In the genomic region with DNA sequence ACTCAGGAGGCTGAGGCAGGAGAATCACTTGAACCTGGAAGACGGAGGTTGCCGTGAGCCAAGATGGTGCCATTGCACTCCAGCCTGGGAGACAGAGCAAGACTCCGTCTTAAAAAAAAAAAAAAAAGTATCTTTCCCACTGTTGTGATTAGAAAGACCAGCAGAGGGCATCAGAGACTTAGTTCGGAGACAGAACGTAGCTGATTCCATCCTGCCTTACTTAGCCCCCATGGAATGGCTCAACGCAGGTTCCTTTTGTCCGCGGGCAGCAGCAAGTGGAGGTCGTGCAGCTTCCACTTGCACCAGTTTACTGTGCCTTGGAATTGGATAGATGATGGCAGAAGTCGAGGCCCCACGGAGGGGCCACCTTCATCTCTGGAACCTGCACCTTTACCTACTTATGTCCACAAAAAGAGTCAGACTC, we compare ENCODE assay signal across 8 cellular contexts. TPM values are rescaled to one million over a fixed set of nuclear protein-coding genes. Genes with fewer than 3 reads are reported as not detected.
DNase-seq lines count a peak whose midpoint lies in the region; ATAC-seq and TF ChIP-seq lines count a peak whose summit lies in the region.

No MANE protein-coding gene starts in this region.

- no peaks in the 10 kb centered on the region for H4K20me1 ChIP-seq in SU-DHL-6 (ENCODE audit: low read depth, low read length)

- TF ChIP-seq POLR2A in right lobe of liver (IDR thresholded peaks at IDR 0.05): no peak
- TF ChIP-seq POLR2A in tibial nerve (IDR thresholded peaks at IDR 0.05): no peak

- H3K27ac ChIP-seq in A673 (ENCODE audit: low read depth, low read length, poor library complexity, severe bottlenecking) (no peak overlapping the region), SU-DHL-6 (ENCODE audit: low read depth, low read length) (no peak overlapping the region), duodenal mucosa (ENCODE audit: low read depth, low read length) (no peak overlapping the region), right lobe of liver (no peak overlapping the region), tibial nerve (no peak overlapping the region)

- H3K9ac ChIP-seq in SU-DHL-6 (ENCODE audit: low read length): no peak overlapping the region
- peak overlapping the region in 1 of 2 donors; percentile 54 for H3K9ac ChIP-seq in duodenal mucosa (ENCODE audit: low read depth in 1 of 2, low read length in 2 of 2)

- peaks cover 12% of the 10 kb centered on the region for H3K79me2 ChIP-seq in SU-DHL-6 (ENCODE audit: insufficient read depth, low read length)

- H3K4me2 ChIP-seq in SU-DHL-6 (ENCODE audit: low read depth, low read length, poor library complexity, severe bottlenecking): no peak overlapping the region

- H3K4me1 ChIP-seq in A673 (ENCODE audit: insufficient read depth, low read length, poor library complexity, severe bottlenecking) (no peaks in the 10 kb centered on the region), duodenal mucosa (ENCODE audit: control insufficient read depth in 1 of 2, insufficient read depth in 2 of 2, low read length in 2 of 2) (peaks cover 0 to 11% of the 10 kb centered on the region in 2 donors), right lobe of liver (peaks cover 0 to 20% (median 0%) of the 10 kb centered on the region in 4 donors), tibial nerve (peaks cover 0 to 8% (median 2%) of the 10 kb centered on the region in 4 donors)

- H3K9me3 ChIP-seq in A673 (ENCODE audit: low read depth, low read length, poor library complexity, severe bottlenecking) (no peaks in the 10 kb centered on the region), SU-DHL-6 (ENCODE audit: insufficient read depth, low read length) (no peaks in the 10 kb centered on the region), duodenal mucosa (ENCODE audit: control insufficient read depth in 1 of 2, low read length in 2 of 2) (no peaks in the 10 kb centered on the region), right lobe of liver (no peaks in the 10 kb centered on the region), tibial nerve (no peaks in the 10 kb centered on the region)

- BruUV-seq in A673 (replicated peaks; lab: Mats Ljungman, UMichigan): no TSS peak

- CTCF ChIA-PET in A673 (lab: Charles Lee): interaction anchor here (0.5 to 1.4 kb wide), 16 partner anchors 10 to 457 kb away, joined by 3 to 20 read pairs (median 4); no protein-coding TSS in a partner anchor

- POLR2A ChIA-PET in A673 (lab: Charles Lee; ENCODE audit: low non-redundant PET): interaction anchor here (0.6 kb wide), 1 partner anchor 57 kb away, joined by 3 read pairs; no protein-coding TSS in a partner anchor

- intact Hi-C loops in A673 (cut with micrococcal nuclease; ENCODE audit: unreplicated experiment): loop anchor here (5.0 kb wide), 1 partner anchor 196 kb away; no protein-coding TSS in a partner anchor
- intact Hi-C loops in right lobe of liver (cut with DNase I): loop anchor here in 1 of 2 donors (10.0 kb wide), 1 partner anchor 278 kb away; no protein-coding TSS in a partner anchor

- H3K4me3 ChIP-seq in A673 (ENCODE audit: low read depth, low read length, poor library complexity, severe bottlenecking) (peak overlapping the region; percentile 15), GM06990 (replicated peaks; ENCODE audit: low read depth, low read length) (no peak overlapping the region), SU-DHL-6 (ENCODE audit: insufficient read depth, low read length, poor library complexity, severe bottlenecking) (no peak overlapping the region), duodenal mucosa (ENCODE audit: low read depth in 1 of 2, low read length in 2 of 2) (peak overlapping the region; percentile 13 to 21), right lobe of liver (no peak overlapping the region), tibial nerve (no peak overlapping the region)

- no peaks in the 10 kb centered on the region for H3K9me2 ChIP-seq in SU-DHL-6 (replicated peaks; ENCODE audit: insufficient read depth, low read length)

- ATAC-seq in right lobe of liver: peak; percentile 77 to 83 (median 80)

- peak; percentile 64 for TF ChIP-seq CTCF in A673 (conservative IDR thresholded peaks at IDR 0.05; ENCODE audit: low read depth, low read length)
- TF ChIP-seq CTCF in GM06990 (IDR thresholded peaks at IDR 0.05; ENCODE audit: insufficient read depth, low read length, poor library complexity, severe bottlenecking): peak; percentile 63
- TF ChIP-seq CTCF in SU-DHL-6 (IDR thresholded peaks at IDR 0.05; ENCODE audit: insufficient read depth, low read length, poor library complexity, severe bottlenecking): peak; percentile 19
- TF ChIP-seq CTCF in right lobe of liver (IDR thresholded peaks at IDR 0.05): peak; percentile 61 to 66 (median 62)
- TF ChIP-seq CTCF in tibial nerve (IDR thresholded peaks at IDR 0.05): peak; percentile 23 to 57 (median 50)

- H3K27me3 ChIP-seq in A673 (replicated peaks; ENCODE audit: insufficient read depth, low read depth, low read length, poor library complexity) (no peaks in the 10 kb centered on the region), GM06990 (replicated peaks; ENCODE audit: control insufficient read depth, insufficient read depth, low read length) (no peaks in the 10 kb centered on the region), SU-DHL-6 (ENCODE audit: low read length) (no peaks in the 10 kb centered on the region), duodenal mucosa (ENCODE audit: control insufficient read depth in 1 of 2, insufficient read depth in 2 of 2, low read length in 2 of 2) (no peaks in the 10 kb centered on the region), right lobe of liver (no peaks in the 10 kb centered on the region), tibial nerve (no peaks in the 10 kb centered on the region)

- 2% methylated on average over 9 of the region's 11 CpGs for WGBS in right lobe of liver (ENCODE audit: insufficient coverage, low coverage, low lambda C conversion rate, missing lambda C conversion rate)
- 2 to 6% methylated on average over 11 of the region's 11 CpGs for WGBS in tibial nerve, 2 donors

- no peaks in the 10 kb centered on the region; the same call in 1 of the 2 replicates for H3F3A ChIP-seq in SU-DHL-6 (ENCODE audit: insufficient read depth)

- H3K36me3 ChIP-seq in A673 (ENCODE audit: insufficient read depth, low read length, poor library complexity, severe bottlenecking) (no peaks in the 10 kb centered on the region), GM06990 (ENCODE audit: control insufficient read depth, insufficient read depth, low read length) (no peaks in the 10 kb centered on the region; the same call in 1 of the 2 replicates), SU-DHL-6 (ENCODE audit: low read length) (no peaks in the 10 kb centered on the region), duodenal mucosa (ENCODE audit: control insufficient read depth in 1 of 2, insufficient read depth in 2 of 2, low read length in 2 of 2) (peaks cover 0 to 4% of the 10 kb centered on the region in 2 donors), right lobe of liver (no peaks in the 10 kb centered on the region), tibial nerve (peaks cover 0 to 20% (median 0%) of the 10 kb centered on the region in 3 donors)

- DNase-seq in A673 (ENCODE audit: low spot score) (peak; percentile 89), GM06990 (ENCODE audit: extremely low read depth, insufficient read length) (peak; percentile 61), NCI-H187 treated with DMSO at 0.1 percent for 48 hours (lab: John Stamatoyannopoulos, UW) (peak; percentile 30), right lobe of liver (no peak), tibial nerve (ENCODE audit: low spot score in 2 of 2) (peak in 1 of 2 donors; percentile 66)
- DNase-seq in activated effector memory CD4-positive, alpha-beta T cell treated with anti-CD3 and anti-CD28 coated beads, Interleukin-2, amount 50 U/mL, for 16 hours: no peak

- TF ChIP-seq EP300 in tibial nerve (IDR thresholded peaks at IDR 0.05): no peak

- H2AFZ ChIP-seq in SU-DHL-6 (ENCODE audit: low read depth, low read length, severe bottlenecking): no peak overlapping the region

RNA-seq across cellular contexts. Expression of gene TIMM29, which starts 8.1 kb away (rescaled TPM):
- total RNA-seq in A673 (2021) (30.0 and 32.5 TPM in 2 replicates), right lobe of liver (10 to 100 TPM; 10.2 to 15.7 (median 11.6) TPM), tibial nerve (10 to 100 TPM; 27.1 to 40.4 (median 32.8) TPM)

RNA-seq across cellular contexts. Expression of gene YIPF2, which starts 8.2 kb away (rescaled TPM):
- total RNA-seq in A673 (2021) (24.5 and 24.6 TPM in 2 replicates), right lobe of liver (10 to 100 TPM; 23.5 to 46.1 (median 31.4) TPM), tibial nerve (10 to 100 TPM; 50.0 to 69.3 (median 56.4) TPM)

RNA-seq across cellular contexts. Expression of gene SMARCA4, which starts 24.2 kb away (rescaled TPM):
- total RNA-seq in A673 (2021): 307 and 319 TPM in 2 replicates
- total RNA-seq in right lobe of liver: 10 to 100 TPM; 26.3 to 45.8 (median 27.7) TPM
- 100 to 1,000 TPM in 1 of 4 donors, 10 to 100 TPM in 3; 54.2 to 122 (median 73.9) TPM for total RNA-seq in tibial nerve

Comparison
In these comparisons a context has a peak if more than half of its experiments do, and no peak if none do; other contexts are left out.
1. DNase-seq: peak in A673 (single experiment), GM06990 (single experiment) and NCI-H187 treated with DMSO at 0.1 percent for 48 hours (single experiment); none in right lobe of liver (0 of 3) and activated effector memory CD4-positive, alpha-beta T cell treated with anti-CD3 and anti-CD28 coated beads, Interleukin-2, amount 50 U/mL, for 16 hours (single experiment).
2. H3K4me3 ChIP-seq: peak in A673 (single experiment) and duodenal mucosa (2 of 2); none in GM06990 (single experiment), SU-DHL-6 (single experiment), right lobe of liver (0 of 3) and tibial nerve (0 of 4).
3. Peak in every context shown above with its lines, with median percentiles within 50 percentile points of each other: CTCF ChIP-seq.